Comparison of ENCODE assay signal across 8 cellular contexts in the genomic region with DNA sequence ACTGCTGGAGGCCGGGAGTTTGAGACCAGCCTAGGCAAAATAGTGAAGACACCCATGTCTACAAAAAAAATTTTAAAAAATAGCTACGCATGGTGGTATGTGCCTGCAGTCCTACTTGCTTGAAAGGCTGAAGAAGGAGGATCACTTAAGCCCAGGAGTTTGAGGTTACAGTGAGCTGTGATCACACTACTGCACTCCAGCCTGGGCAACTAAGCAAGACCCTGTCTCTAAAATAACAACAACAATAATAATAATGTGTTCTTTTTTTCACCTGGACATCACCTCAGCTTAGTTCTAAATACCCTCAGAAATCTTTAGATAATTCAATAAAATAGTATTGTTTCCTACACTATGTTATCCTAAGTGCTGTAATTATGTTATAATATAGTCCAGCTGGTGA.
"Had no signal": no experiment of that assay in that cellular context is flagged by ENCODE, and none has a peak within 500 bp of the region (broad histone marks: within the 10 kb centered on the region; RNA-seq: fewer than 3 reads in every experiment).

No MANE protein-coding gene starts in this region.

- DNase-seq: GDM1, GF-D8 had no signal

- H3K4me3 ChIP-seq: GM12878 had no signal

- FAIRE-seq: G401.6, GM12878, GM12891, GM12892, GM18507, GM19239 had no signal

- ATAC-seq: GM12878 had no signal
